9 cellular contexts compared by ENCODE assay signal in genomic region chr12:8108808-8109398, GRCh38. TPM values are rescaled to one million over a fixed set of nuclear protein-coding genes. Genes with fewer than 3 reads are reported as not detected.
DNase-seq lines count a peak whose midpoint lies in the region; ATAC-seq and TF ChIP-seq lines count a peak whose summit lies in the region.
"Had no signal": no experiment of that assay in that cellular context is flagged by ENCODE, and none has a peak within 500 bp of the region (broad histone marks: within the 10 kb centered on the region; RNA-seq: fewer than 3 reads in every experiment).

No MANE protein-coding gene starts in this region.

- H3K4me3 ChIP-seq in adipocyte (ENCODE audit: low read length) (no peak overlapping the region), vagina (no peak overlapping the region)
- H3K4me3 ChIP-seq: BLaER1 treated with 17β-estradiol and CSF1 and Interleukin-3, amounts not matched to agents 10 nM and 100 nM had no signal

- peaks cover 39% of the 10 kb centered on the region for H3K36me3 Mint-ChIP-seq in T-cell

- no peaks in the 10 kb centered on the region for H3K27me3 ChIP-seq in adipocyte (replicated peaks; ENCODE audit: control insufficient read depth, insufficient read depth, low read length)
- no peaks in the 10 kb centered on the region for H3K27me3 ChIP-seq in vagina
- H3K27me3 ChIP-seq: BLaER1 treated with 17β-estradiol and CSF1 and Interleukin-3, amounts not matched to agents 10 nM and 100 nM had no signal

- peaks cover 0 to 4% (median 4%) of the 10 kb centered on the region in 3 donors for H3K4me1 Mint-ChIP-seq in T-cell

- no peak overlapping the region for H3K27ac ChIP-seq in vagina
- H3K27ac ChIP-seq: BLaER1 treated with 17β-estradiol and CSF1 and Interleukin-3, amounts not matched to agents 10 nM and 100 nM had no signal

- TF ChIP-seq CTCF in vagina (IDR thresholded peaks at IDR 0.05): peak; percentile 85 to 97 (median 93)

- DNase-seq in NCI-H1417 (lab: John Stamatoyannopoulos, UW) (peak; percentile 27 to 82 (median 57)), NCI-H1417 treated with DMSO at 0.1 percent for 48 hours (lab: John Stamatoyannopoulos, UW) (no peak), MV-4-11 (lab: John Stamatoyannopoulos, UW) (peak; percentile 62), T-cell (peak; percentile 47 to 81 (median 70)), adipocyte (ENCODE audit: low read depth) (peak; percentile 92), left cardiac atrium (peak; percentile 77), pulmonary artery endothelial cell (ENCODE audit: low read depth, low spot score) (peak; percentile 57), vagina (ENCODE audit: extremely low spot score in 2 of 2) (no peak)

- peak; percentile 64 to 83 (median 80) for ATAC-seq in T-cell (replicated peaks in 1 of 4)
- peak; percentile 68 to 71 for ATAC-seq in left cardiac atrium

- H3K9ac ChIP-seq in adipocyte (ENCODE audit: low read length): peak overlapping the region; percentile 59

- H3K27me3 Mint-ChIP-seq in T-cell: no peaks in the 10 kb centered on the region

- peak overlapping the region in 1 of 2 donors; percentile 47 for H3K27ac Mint-ChIP-seq in T-cell

- POLR2A ChIA-PET in T-cell (lab: Charles Lee): interaction anchor here in 1 of 2 donors (0.6 kb wide), 1 partner anchor 48 kb away, joined by 3 read pairs; no protein-coding TSS in a partner anchor

- peaks cover 0 to 3% (median 0%) of the 10 kb centered on the region in 3 donors for H3K9me3 Mint-ChIP-seq in T-cell

- H3K36me3 ChIP-seq in adipocyte (ENCODE audit: control insufficient read depth, insufficient read depth, low read length, severe bottlenecking) (no peaks in the 10 kb centered on the region), vagina (peaks cover 4 to 10% of the 10 kb centered on the region in 2 donors)

- TF ChIP-seq POLR2A in vagina (IDR thresholded peaks at IDR 0.05): no peak

- H3K4me1 ChIP-seq in adipocyte (ENCODE audit: control insufficient read depth, insufficient read depth, low read length): no peaks in the 10 kb centered on the region
- no peaks in the 10 kb centered on the region for H3K4me1 ChIP-seq in vagina

- H3K4me3 Mint-ChIP-seq in T-cell: no peak overlapping the region

- H3K9me3 ChIP-seq in adipocyte (ENCODE audit: control insufficient read depth, low read length) (peaks cover 7% of the 10 kb centered on the region), vagina (no peaks in the 10 kb centered on the region)

- intact Hi-C loops in left cardiac atrium (cut with DNase I): loop anchor here (2.0 to 10.0 kb wide), 2 partner anchors 124 to 126 kb away; no protein-coding TSS in a partner anchor
- intact Hi-C loops in vagina (cut with DNase I): loop anchor here (10.0 kb wide), 1 partner anchor 126 kb away; no protein-coding TSS in a partner anchor

- CTCF ChIA-PET in T-cell (lab: Charles Lee): interaction anchor here (0.6 to 1.5 kb wide), 9 partner anchors 10 to 245 kb away, joined by 3 to 12 read pairs (median 4); no protein-coding TSS in a partner anchor

RNA-seq across cellular contexts. Expression of gene CLEC4A, which starts 14.5 kb away (rescaled TPM):
- 1 to 10 TPM in 3 of 5 donors, under 1 TPM in 2; 0.44 to 2.3 (median 1.3) TPM for total RNA-seq in T-cell
- total RNA-seq in left cardiac atrium: 1 to 10 TPM; 1.0 to 1.7 TPM
- total RNA-seq in pulmonary artery endothelial cell: 0.13 TPM in 1 of 2 replicates, not detected in the other
- total RNA-seq in vagina: 2.2 TPM

RNA-seq across cellular contexts. Expression of gene NECAP1, which starts 26.8 kb away (rescaled TPM):
- total RNA-seq in T-cell (10 to 100 TPM; 43.9 to 86.6 (median 46.4) TPM), left cardiac atrium (10 to 100 TPM; 21.2 to 28.8 TPM), pulmonary artery endothelial cell (32.8 and 54.9 TPM in 2 replicates), vagina (48.1 TPM)

RNA-seq across cellular contexts. Expression of gene C3AR1, which starts 42.7 kb away (rescaled TPM):
- total RNA-seq in T-cell (1 to 10 TPM in 4 of 5 donors, under 1 TPM in 1; 0.68 to 5.1 (median 2.4) TPM), left cardiac atrium (10 to 100 TPM; 10.4 to 22.0 TPM), pulmonary artery endothelial cell (0.26 and 0.28 TPM in 2 replicates), vagina (6.4 TPM)

RNA-seq across cellular contexts. Expression of gene ZNF705A, which starts 47.9 kb away (rescaled TPM):
- total RNA-seq in T-cell (not detected), left cardiac atrium (not detected), pulmonary artery endothelial cell (under 0.01 TPM in 1 of 2 replicates, not detected in the other), vagina (not detected)

Comparison
In these comparisons a context has a peak if more than half of its experiments do, and no peak if none do; other contexts are left out.
1. DNase-seq: peak in NCI-H1417 (3 of 3), MV-4-11 (single experiment), T-cell (34 of 34), adipocyte (single experiment), left cardiac atrium (single experiment) and pulmonary artery endothelial cell (single experiment); none in NCI-H1417 treated with DMSO at 0.1 percent for 48 hours (single experiment) and vagina (0 of 2).